ENCODE assay signal across 23 cellular contexts in genomic region chr10:24136070-24136469, GRCh38.
DNase-seq lines count a peak whose midpoint lies in the region; ATAC-seq, FAIRE-seq and TF ChIP-seq lines count a peak whose summit lies in the region.
"Had no signal": no experiment of that assay in that cellular context is flagged by ENCODE, and none has a peak within 500 bp of the region (broad histone marks: within the 10 kb centered on the region; RNA-seq: fewer than 3 reads in every experiment).

No MANE protein-coding gene starts in this region.

- in situ Hi-C loops in HepG2 (cut with HindIII; ENCODE audit: extremely low pct_ligation_motif_present, low pct_unique_long_range_greater_than_20kb), result no loop called here

- H3K9me3 ChIP-seq in HepG2 (ENCODE audit: low read length), result peaks cover 9% of the 10 kb centered on the region
- no peaks in the 10 kb centered on the region for H3K9me3 ChIP-seq in right lobe of liver
- no peaks in the 10 kb centered on the region for H3K9me3 ChIP-seq in kidney (ENCODE audit: control insufficient read depth in 1 of 2, low read length in 2 of 2)
- no peaks in the 10 kb centered on the region for H3K9me3 ChIP-seq in parathyroid adenoma (ENCODE audit: control insufficient read depth, low read length)
- H3K9me3 ChIP-seq: A549 had no signal

- no peak overlapping the region for H3K27ac Mint-ChIP-seq in activated T-cell treated with anti-CD3 and anti-CD28 coated beads, Interleukin-2, amount 50 U/mL, for 24 hours
- H3K27ac Mint-ChIP-seq: B cell; CD4-positive, alpha-beta T cell; CD8-positive, alpha-beta T cell had no signal

- TF ChIP-seq RAD21 in HepG2 (CRISPR knock-in tag; IDR thresholded peaks at IDR 0.05), result no peak

- H3K9ac ChIP-seq in HepG2 (ENCODE audit: insufficient read depth, low read depth, low read length) (no peak overlapping the region), kidney (ENCODE audit: low read length in 2 of 2) (no peak overlapping the region), parathyroid adenoma (no peak overlapping the region)
- H3K9ac ChIP-seq: BLaER1 treated with 17β-estradiol and CSF1 and Interleukin-3, amounts not matched to agents 10 nM and 100 nM had no signal

- H3K79me2 ChIP-seq in HepG2 (ENCODE audit: insufficient read depth, low read length) (no peaks in the 10 kb centered on the region), parathyroid adenoma (no peaks in the 10 kb centered on the region)

- FAIRE-seq in HepG2 (lab: Jason Lieb, UNC) (no peak), kidney (lab: Jason Lieb, UNC) (peak; percentile 21)
- FAIRE-seq: A549, D721Med, G401.6, GM12891, GM19239 had no signal

- BruUV-seq in HepG2 (replicated peaks; lab: Mats Ljungman, UMichigan), result no TSS peak

- peaks cover 0 to 5% of the 10 kb centered on the region in 2 experiments; a peak in 1 of 5 replicates for H3K27me3 ChIP-seq in HepG2 (ENCODE audit: control insufficient read depth in 1 of 2, insufficient read depth in 2 of 2, low read length in 2 of 2)
- H3K27me3 ChIP-seq in right lobe of liver, result no peaks in the 10 kb centered on the region
- H3K27me3 ChIP-seq in parathyroid adenoma (ENCODE audit: control insufficient read depth, insufficient read depth, low read length), result no peaks in the 10 kb centered on the region
- H3K27me3 ChIP-seq: BLaER1 treated with 17β-estradiol and CSF1 and Interleukin-3, amounts not matched to agents 10 nM and 100 nM had no signal

- no peak overlapping the region for H3K4me3 ChIP-seq in HepG2 (replicated peaks in 1 of 3; ENCODE audit: insufficient read depth in 1 of 3, low read depth in 2 of 3, low read length in 3 of 3)
- H3K4me3 ChIP-seq in right lobe of liver, result no peak overlapping the region
- no peak overlapping the region for H3K4me3 ChIP-seq in kidney (ENCODE audit: low read length in 2 of 2)
- H3K4me3 ChIP-seq in parathyroid adenoma (ENCODE audit: low read depth, low read length), result peak overlapping the region; percentile 50
- H3K4me3 ChIP-seq: A549; BLaER1 treated with 17β-estradiol and CSF1 and Interleukin-3, amounts not matched to agents 10 nM and 100 nM had no signal

- no peak overlapping the region for H3K4me2 ChIP-seq in HepG2 (ENCODE audit: low read depth, low read length)
- peak overlapping the region; percentile 46 for H3K4me2 ChIP-seq in parathyroid adenoma (ENCODE audit: low read length)
- H3K4me2 ChIP-seq: A549; BLaER1 treated with 17β-estradiol and CSF1 and Interleukin-3, amounts not matched to agents 10 nM and 100 nM had no signal

- WGBS in HepG2 (ENCODE audit: low lambda C conversion rate), result 42% methylated on average over 4 of the region's 4 CpGs
- 60% methylated on average over 4 of the region's 4 CpGs for WGBS in right lobe of liver (ENCODE audit: insufficient coverage, low coverage, low lambda C conversion rate, missing lambda C conversion rate)

- ATAC-seq in HepG2, result no peak
- ATAC-seq in right lobe of liver, result no peak
- ATAC-seq: A549; CD8-positive, alpha-beta T cell had no signal

- no peak overlapping the region for H3K27ac ChIP-seq in HepG2 (ENCODE audit: extremely low read length, insufficient read depth, low read length)
- no peak overlapping the region for H3K27ac ChIP-seq in right lobe of liver
- no peak overlapping the region for H3K27ac ChIP-seq in kidney (ENCODE audit: low read depth in 2 of 2, low read length in 2 of 2)
- H3K27ac ChIP-seq in parathyroid adenoma, result no peak overlapping the region
- H3K27ac ChIP-seq: 22Rv1; A549; BLaER1 treated with 17β-estradiol and CSF1 and Interleukin-3, amounts not matched to agents 10 nM and 100 nM; C4-2B had no signal

- H4K20me1 ChIP-seq in HepG2 (ENCODE audit: insufficient read depth, low read length), result no peaks in the 10 kb centered on the region
- H4K20me1 ChIP-seq: BLaER1 treated with 17β-estradiol and CSF1 and Interleukin-3, amounts not matched to agents 10 nM and 100 nM had no signal

- no peaks in the 10 kb centered on the region for H3K36me3 Mint-ChIP-seq in activated T-cell treated with anti-CD3 and anti-CD28 coated beads, Interleukin-2, amount 50 U/mL, for 24 hours (ENCODE audit: low read depth)
- H3K36me3 Mint-ChIP-seq: CD8-positive, alpha-beta T cell had no signal

- TF ChIP-seq POLR2A in HepG2 (IDR thresholded peaks at IDR 0.05; ENCODE audit: insufficient read depth in 1 of 2, low read depth in 2 of 2, low read length in 2 of 2) (no peak), right lobe of liver (IDR thresholded peaks at IDR 0.05) (no peak)

- H3K4me1 ChIP-seq in HepG2 (ENCODE audit: insufficient read depth, low read length) (no peaks in the 10 kb centered on the region), right lobe of liver (no peaks in the 10 kb centered on the region), kidney (ENCODE audit: control insufficient read depth in 1 of 2, insufficient read depth in 1 of 2, low read depth in 1 of 2, low read length in 2 of 2) (no peaks in the 10 kb centered on the region), parathyroid adenoma (peaks cover 17% of the 10 kb centered on the region)
- H3K4me1 ChIP-seq: A549; BLaER1 treated with 17β-estradiol and CSF1 and Interleukin-3, amounts not matched to agents 10 nM and 100 nM; Caco-2 had no signal

- POLR2A ChIA-PET in HepG2 (lab: Yijun Ruan, JAX), result no interaction called here

- TF ChIP-seq CTCF in HepG2 (CRISPR knock-in tag; IDR thresholded peaks at IDR 0.05), result no peak
- TF ChIP-seq CTCF in right lobe of liver (IDR thresholded peaks at IDR 0.05), result no peak
- no peak for TF ChIP-seq CTCF in kidney (IDR thresholded peaks at IDR 0.05; ENCODE audit: borderline replicate concordance, extremely low read depth, insufficient read depth)
- TF ChIP-seq CTCF in parathyroid adenoma (IDR thresholded peaks at IDR 0.05), result no peak

- H3K27me3 Mint-ChIP-seq in activated T-cell treated with anti-CD3 and anti-CD28 coated beads, Interleukin-2, amount 50 U/mL, for 24 hours, result no peaks in the 10 kb centered on the region
- H3K27me3 Mint-ChIP-seq: B cell; CD4-positive, alpha-beta T cell had no signal

- no peaks in the 10 kb centered on the region for H3K4me1 Mint-ChIP-seq in activated T-cell treated with anti-CD3 and anti-CD28 coated beads, Interleukin-2, amount 50 U/mL, for 24 hours (ENCODE audit: low read depth)
- H3K4me1 Mint-ChIP-seq: B cell had no signal

- H2AFZ ChIP-seq in HepG2 (ENCODE audit: low read length) (no peak overlapping the region), parathyroid adenoma (no peak overlapping the region)

- H3K4me3 Mint-ChIP-seq in activated T-cell treated with anti-CD3 and anti-CD28 coated beads, Interleukin-2, amount 50 U/mL, for 24 hours, result no peak overlapping the region
- H3K4me3 Mint-ChIP-seq: B cell; CD4-positive, alpha-beta T cell; CD8-positive, alpha-beta T cell had no signal

- CTCF ChIA-PET in HepG2 (lab: Yijun Ruan, JAX; ENCODE audit: low intra/inter-chr PET ratio, low total read pairs), result no interaction called here

- peaks cover 3% of the 10 kb centered on the region for H3K9me3 Mint-ChIP-seq in activated T-cell treated with anti-CD3 and anti-CD28 coated beads, Interleukin-2, amount 50 U/mL, for 24 hours
- H3K9me3 Mint-ChIP-seq: CD4-positive, alpha-beta T cell; CD8-positive, alpha-beta T cell had no signal

- DNase-seq in HepG2 (ENCODE audit: low spot score) (no peak), right lobe of liver (no peak), kidney (no peak), MV-4-11 (lab: John Stamatoyannopoulos, UW) (no peak), NCI-H128 (lab: John Stamatoyannopoulos, UW; ENCODE audit: unreplicated experiment) (no peak)
- DNase-seq in activated T-cell treated with anti-CD3 and anti-CD28 coated beads, Interleukin-2, amount 50 U/mL, for 24 hours, result no peak
- DNase-seq: AML-193; Caco-2; Calu3; CD4-positive, alpha-beta T cell; CD8-positive, alpha-beta T cell; DMS79 treated with DMSO at 0.1 percent for 48 hours; GF-D8 had no signal

- no peak for TF ChIP-seq EP300 in HepG2 (IDR thresholded peaks at IDR 0.05; ENCODE audit: low read depth in 2 of 2, low read length in 2 of 2)
- TF ChIP-seq EP300 in HepG2 (CRISPR knock-in tag; IDR thresholded peaks at IDR 0.05; ENCODE audit: borderline replicate concordance), result no peak

- intact Hi-C loops in HepG2 (cut with micrococcal nuclease; ENCODE audit: unreplicated experiment) (no loop called here), right lobe of liver (cut with DNase I) (no loop called here), kidney (cut with DNase I) (no loop called here)

- H3K36me3 ChIP-seq in HepG2 (replicated peaks in 1 of 2; ENCODE audit: control insufficient read depth in 1 of 2, insufficient read depth in 2 of 2, low read length in 2 of 2), result no peaks in the 10 kb centered on the region
- H3K36me3 ChIP-seq in right lobe of liver, result no peaks in the 10 kb centered on the region
- no peaks in the 10 kb centered on the region for H3K36me3 ChIP-seq in kidney (ENCODE audit: control insufficient read depth in 1 of 2, insufficient read depth in 2 of 2, low read length in 2 of 2)
- no peaks in the 10 kb centered on the region for H3K36me3 ChIP-seq in parathyroid adenoma (ENCODE audit: control insufficient read depth, insufficient read depth, low read length)
- H3K36me3 ChIP-seq: BLaER1 treated with 17β-estradiol and CSF1 and Interleukin-3, amounts not matched to agents 10 nM and 100 nM had no signal

TF ChIP-seq in HepG2, 621 proteins besides CTCF, POLR2A, EP300 and RAD21:
- TF ChIP-seq MYC (CRISPR knock-in tag; IDR thresholded peaks at IDR 0.05; ENCODE audit: borderline replicate concordance), result no peak
- peak; percentile 6; the same call in 1 of the 2 replicates for TF ChIP-seq MAFF (IDR thresholded peaks at IDR 0.05; ENCODE audit: low read depth, low read length)
- TF ChIP-seq MAFK (conservative IDR thresholded peaks at IDR 0.05 in 1 of 2, IDR thresholded peaks at IDR 0.05 in 1 of 2; ENCODE audit: low read length in 2 of 2), result peak in 1 of 2 experiments; percentile 49; a peak in 2 of 4 replicates
